Comparison of ENCODE assay signal across 8 cellular contexts in the genomic region with DNA sequence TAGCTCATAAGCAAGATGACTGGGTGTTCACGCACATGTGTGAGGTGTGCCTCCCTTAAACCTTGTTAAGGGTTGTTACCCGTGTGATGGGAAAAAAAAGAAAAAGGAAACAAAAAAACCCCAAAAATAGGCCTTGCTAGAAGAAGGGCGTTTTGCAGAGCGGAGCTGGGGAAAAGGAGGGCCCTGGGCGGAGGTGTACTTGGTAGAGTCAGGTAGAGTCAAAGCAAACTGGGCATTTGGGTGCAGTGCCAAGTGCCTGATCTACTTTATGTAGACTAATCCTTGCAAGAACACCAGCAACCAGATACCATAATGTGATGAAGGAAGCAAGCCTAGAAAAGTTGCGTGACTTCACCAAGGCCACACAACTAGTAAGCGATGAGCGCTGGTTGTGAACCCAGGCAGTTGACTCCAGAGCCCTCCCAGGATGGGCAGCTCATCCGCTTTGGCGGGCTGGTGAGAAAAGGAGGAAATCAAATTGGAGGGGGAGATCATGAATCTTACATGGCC. TPM values are rescaled to one million over a fixed set of nuclear protein-coding genes. Genes with fewer than 3 reads are reported as not detected.
DNase-seq lines count a peak whose midpoint lies in the region; ATAC-seq and TF ChIP-seq lines count a peak whose summit lies in the region.

No MANE protein-coding gene starts in this region.

- POLR2A ChIA-PET in CD4-positive, alpha-beta memory T cell (lab: Charles Lee; ENCODE audit: partially characterized antibody) = interaction anchor here (0.6 to 5.7 kb wide), 6 partner anchors 11 to 67 kb away, joined by 3 to 101 read pairs (median 8); a partner anchor contains a TSS
- POLR2A ChIA-PET in Panc1 (lab: Charles Lee) = no interaction called here

- TF ChIP-seq CTCF in Panc1 (IDR thresholded peaks at IDR 0.05) (no peak), parathyroid adenoma (IDR thresholded peaks at IDR 0.05) (no peak)

- peak overlapping the region; percentile 90 to 99 (median 94) for H3K4me3 Mint-ChIP-seq in CD4-positive, alpha-beta memory T cell

- DNase-seq in CD4-positive, alpha-beta memory T cell = no peak
- DNase-seq in Panc1 (ENCODE audit: low read depth, low spot score) (no peak), H7 (no peak), GOT3 (lab: John Stamatoyannopoulos, UW) (no peak)

- H3K27ac Mint-ChIP-seq in CD4-positive, alpha-beta memory T cell = peak overlapping the region; percentile 86 to 98 (median 96)

- BruUV-seq in Panc1 (replicated peaks; lab: Mats Ljungman, UMichigan) = no TSS peak

- H3K27me3 ChIP-seq in CD4-positive, alpha-beta memory T cell (ENCODE audit: insufficient read depth, low read length) = no peaks in the 10 kb centered on the region
- H3K27me3 ChIP-seq in Panc1 (ENCODE audit: control insufficient read depth, insufficient read depth, low read length) (no peaks in the 10 kb centered on the region), esophagus (ENCODE audit: control insufficient read depth in 1 of 2, insufficient read depth in 2 of 2, low read length in 2 of 2) (no peaks in the 10 kb centered on the region), parathyroid adenoma (ENCODE audit: control insufficient read depth, insufficient read depth, low read length) (no peaks in the 10 kb centered on the region), H7 (ENCODE audit: control insufficient read depth, insufficient read depth, low read length) (peaks cover 9% of the 10 kb centered on the region)

- peak overlapping the region; percentile 98 for H2AFZ ChIP-seq in parathyroid adenoma

- peak overlapping the region; percentile 77 for H3K27ac ChIP-seq in CD4-positive, alpha-beta memory T cell (ENCODE audit: low read depth, low read length)
- H3K27ac ChIP-seq in Panc1 (ENCODE audit: low read length) = peak overlapping the region; percentile 78; the same call in 1 of the 2 replicates
- peak overlapping the region; percentile 36 to 91 for H3K27ac ChIP-seq in esophagus (ENCODE audit: low read depth in 2 of 2, low read length in 1 of 2)
- peak overlapping the region; percentile 75 for H3K27ac ChIP-seq in parathyroid adenoma

- H3K36me3 Mint-ChIP-seq in CD4-positive, alpha-beta memory T cell = peaks cover 9 to 15% of the 10 kb centered on the region in 2 donors

- CTCF ChIA-PET in CD4-positive, alpha-beta memory T cell (lab: Charles Lee; ENCODE audit: partially characterized antibody) = interaction anchor here (1.5 to 1.8 kb wide), 2 partner anchors 12 to 29 kb away, joined by 5 to 8 read pairs; no protein-coding TSS in a partner anchor
- CTCF ChIA-PET in Panc1 (lab: Charles Lee) = no interaction called here

- no peaks in the 10 kb centered on the region for H3K9me3 Mint-ChIP-seq in CD4-positive, alpha-beta memory T cell

- H3K4me2 ChIP-seq in parathyroid adenoma (ENCODE audit: low read length) = peak overlapping the region; percentile 83

- intact Hi-C loops in CD4-positive, alpha-beta memory T cell (cut with micrococcal nuclease) = loop anchor here (1.0 to 10.0 kb wide), 4 partner anchors 12 to 657 kb away; a partner anchor contains a TSS
- intact Hi-C loops in Panc1 (cut with micrococcal nuclease; ENCODE audit: unreplicated experiment) = no loop called here

- H3K4me1 Mint-ChIP-seq in CD4-positive, alpha-beta memory T cell = peaks cover 30 to 59% (median 44%) of the 10 kb centered on the region in 4 donors

- no peak overlapping the region for H3K9ac ChIP-seq in parathyroid adenoma

- ATAC-seq in Panc1 (no peak), HG02571 (IDR thresholded peaks at IDR 0.05; ENCODE audit: unreplicated experiment) (no peak), GM21390 (IDR thresholded peaks at IDR 0.05; ENCODE audit: unreplicated experiment) (no peak)

- no peaks in the 10 kb centered on the region for H3K9me3 ChIP-seq in CD4-positive, alpha-beta memory T cell (ENCODE audit: control insufficient read depth in 1 of 2, low read length in 2 of 2)
- H3K9me3 ChIP-seq in Panc1 (ENCODE audit: control insufficient read depth, insufficient read depth, low read depth, low read length) = no peaks in the 10 kb centered on the region
- no peaks in the 10 kb centered on the region for H3K9me3 ChIP-seq in esophagus (ENCODE audit: control insufficient read depth in 2 of 2, insufficient read depth in 1 of 2, low read depth in 1 of 2, low read length in 1 of 2)
- H3K9me3 ChIP-seq in parathyroid adenoma (ENCODE audit: control insufficient read depth, low read length) = no peaks in the 10 kb centered on the region

- 94% methylated on average over 10 of the region's 10 CpGs for WGBS in esophagus, 2 donors

- no peak overlapping the region for H3K4me3 ChIP-seq in CD4-positive, alpha-beta memory T cell (ENCODE audit: low read length in 2 of 2)
- peak overlapping the region in 1 of 2 experiments; percentile 97; a peak in 1 of 4 replicates for H3K4me3 ChIP-seq in Panc1 (ENCODE audit: low read depth in 2 of 2, low read length in 2 of 2)
- H3K4me3 ChIP-seq in esophagus (ENCODE audit: low read depth in 1 of 2, low read length in 2 of 2) = no peak overlapping the region
- H3K4me3 ChIP-seq in parathyroid adenoma (ENCODE audit: low read depth, low read length) = no peak overlapping the region
- H3K4me3 ChIP-seq in H7 (ENCODE audit: insufficient read depth, low read depth, low read length) = no peak overlapping the region

- peaks cover 43% of the 10 kb centered on the region for H3K4me1 ChIP-seq in CD4-positive, alpha-beta memory T cell (ENCODE audit: insufficient read depth, low read length)
- H3K4me1 ChIP-seq in Panc1 (ENCODE audit: control insufficient read depth, insufficient read depth, low read length) = peaks cover 11% of the 10 kb centered on the region; the same call in 1 of the 2 replicates
- H3K4me1 ChIP-seq in esophagus (ENCODE audit: control insufficient read depth in 2 of 2, insufficient read depth in 2 of 2, low read length in 1 of 2) = peaks cover 3% of the 10 kb centered on the region in 2 donors
- peaks cover 5% of the 10 kb centered on the region for H3K4me1 ChIP-seq in parathyroid adenoma

- H3K36me3 ChIP-seq in CD4-positive, alpha-beta memory T cell (ENCODE audit: insufficient read depth, low read length) = no peaks in the 10 kb centered on the region
- H3K36me3 ChIP-seq in Panc1 (ENCODE audit: control insufficient read depth, insufficient read depth, low read length) (peaks cover 3% of the 10 kb centered on the region; the same call in 1 of the 2 replicates), esophagus (ENCODE audit: control insufficient read depth in 2 of 2, insufficient read depth in 2 of 2, low read length in 1 of 2) (peaks cover 0 to 4% of the 10 kb centered on the region in 2 donors), parathyroid adenoma (ENCODE audit: control insufficient read depth, insufficient read depth, low read length) (no peaks in the 10 kb centered on the region), H7 (replicated peaks; ENCODE audit: control insufficient read depth, insufficient read depth, low read length) (peaks cover 4% of the 10 kb centered on the region)

- in situ Hi-C loops in Panc1 (cut with HindIII; ENCODE audit: low pct_unique_long_range_greater_than_20kb, low sequenced_read_pairs) = no loop called here

- no peaks in the 10 kb centered on the region for H3K27me3 Mint-ChIP-seq in CD4-positive, alpha-beta memory T cell

- no peaks in the 10 kb centered on the region for H3K79me2 ChIP-seq in parathyroid adenoma

RNA-seq across cellular contexts. Expression of a gene that starts 1.2 kb away (rescaled TPM):
- total RNA-seq in CD4-positive, alpha-beta memory T cell = 10 to 100 TPM; 25.4 to 27.4 TPM
- polyA plus RNA-seq in CD4-positive, alpha-beta memory T cell = 10 to 100 TPM in 1 of 2 donors, 1 to 10 TPM in 1; 5.9 to 12.8 TPM
- total RNA-seq in Panc1 (2021; ENCODE audit: unreplicated experiment) = 19.3 TPM
- polyA plus RNA-seq in Panc1 (2012; ENCODE audit: insufficient read length) = 14.4 TPM
- polyA plus RNA-seq in esophagus = 1 to 10 TPM; 2.8 to 4.1 TPM
- 4.2 and 5.8 TPM in 2 replicates for total RNA-seq in H7 (2014; rRNA removed; shearing (Covaris generic))

RNA-seq across cellular contexts. Expression of a gene that starts 12.8 kb away (rescaled TPM):
- 10 to 100 TPM; 30.5 to 32.5 TPM for total RNA-seq in CD4-positive, alpha-beta memory T cell
- 10 to 100 TPM; 18.7 to 27.3 TPM for polyA plus RNA-seq in CD4-positive, alpha-beta memory T cell
- 44.8 TPM for total RNA-seq in Panc1 (2021; ENCODE audit: unreplicated experiment)
- polyA plus RNA-seq in Panc1 (2012; ENCODE audit: insufficient read length) = 30.2 TPM
- 10 to 100 TPM; 18.8 to 21.2 TPM for polyA plus RNA-seq in esophagus
- 54.0 and 68.7 TPM in 2 replicates for total RNA-seq in H7 (2014; rRNA removed; shearing (Covaris generic))

RNA-seq across cellular contexts. Expression of a gene that starts 13.0 kb away (rescaled TPM):
- 100 to 1,000 TPM; 171 to 176 TPM for total RNA-seq in CD4-positive, alpha-beta memory T cell
- polyA plus RNA-seq in CD4-positive, alpha-beta memory T cell = 100 to 1,000 TPM; 132 to 146 TPM
- total RNA-seq in Panc1 (2021; ENCODE audit: unreplicated experiment) = 149 TPM
- 135 TPM for polyA plus RNA-seq in Panc1 (2012; ENCODE audit: insufficient read length)
- polyA plus RNA-seq in esophagus = 10 to 100 TPM; 34.7 to 48.3 TPM
- 65.9 and 72.7 TPM in 2 replicates for total RNA-seq in H7 (2014; rRNA removed; shearing (Covaris generic))

RNA-seq across cellular contexts. Expression of a gene that starts 22.1 kb away (rescaled TPM):
- 10 to 100 TPM; 20.2 to 21.2 TPM for total RNA-seq in CD4-positive, alpha-beta memory T cell
- 10 to 100 TPM; 40.3 to 48.0 TPM for polyA plus RNA-seq in CD4-positive, alpha-beta memory T cell
- 34.8 TPM for total RNA-seq in Panc1 (2021; ENCODE audit: unreplicated experiment)
- 52.2 TPM for polyA plus RNA-seq in Panc1 (2012; ENCODE audit: insufficient read length)
- polyA plus RNA-seq in esophagus = 10 to 100 TPM; 15.9 to 18.9 TPM
- 21.4 TPM in 2 replicates for total RNA-seq in H7 (2014; rRNA removed; shearing (Covaris generic))
